16 cellular contexts compared by ENCODE assay signal in the genomic region with DNA sequence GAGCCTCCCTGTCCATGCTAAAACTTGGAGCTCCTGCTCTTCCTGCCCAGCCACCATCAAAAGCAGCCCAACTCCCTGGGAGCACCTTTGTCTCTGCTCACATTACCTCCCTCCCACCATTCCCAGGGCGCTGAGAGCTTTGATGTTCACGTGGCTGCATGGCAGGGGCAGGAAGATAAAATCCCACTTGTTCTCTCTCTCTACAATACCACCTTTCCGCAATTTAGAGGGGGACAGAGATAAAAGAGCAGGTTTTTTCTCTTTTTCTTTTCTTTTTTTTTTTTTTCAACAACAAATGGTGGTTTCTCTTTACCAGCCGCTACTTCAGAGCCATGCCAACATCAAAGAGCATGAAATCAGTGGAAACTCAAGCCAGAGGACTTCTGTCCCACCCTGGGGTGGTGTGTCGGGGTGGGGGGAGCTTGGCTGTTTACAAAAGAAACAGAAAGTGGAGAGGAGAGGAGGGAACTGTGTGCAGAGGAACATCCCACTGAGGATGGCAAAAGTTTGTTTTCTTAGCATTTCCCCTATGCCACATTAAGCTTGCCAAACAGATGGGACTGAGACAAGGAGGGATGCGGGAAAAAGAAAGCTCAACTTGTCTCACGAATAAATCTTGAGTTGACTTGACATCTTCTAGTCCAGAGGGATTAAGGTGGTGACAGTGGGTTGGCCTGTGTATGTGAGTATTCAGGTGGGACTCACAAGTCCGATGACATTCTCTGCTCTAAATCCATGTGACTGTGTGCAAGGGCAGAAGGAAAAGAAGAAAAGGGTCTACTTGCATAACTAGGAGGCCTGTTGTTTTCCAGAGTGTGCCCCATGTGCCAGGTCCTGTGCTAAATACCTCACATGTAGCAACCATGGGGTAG.
DNase-seq lines count a peak whose midpoint lies in the region; ATAC-seq and TF ChIP-seq lines count a peak whose summit lies in the region.
"Had no signal": no experiment of that assay in that cellular context is flagged by ENCODE, and none has a peak within 500 bp of the region (broad histone marks: within the 10 kb centered on the region; RNA-seq: fewer than 3 reads in every experiment).

No MANE protein-coding gene starts in this region.

- no peak overlapping the region for H3K27ac ChIP-seq in smooth muscle cell (ENCODE audit: low read depth)
- no peak overlapping the region for H3K27ac ChIP-seq in CD4-positive, alpha-beta memory T cell (ENCODE audit: low read depth, low read length)

- H3K9me3 Mint-ChIP-seq in activated naive CD4-positive, alpha-beta T cell treated with anti-CD3 and anti-CD28 coated beads, Interleukin-2, amount 10 ng/mL, durations not matched to agents 7 days and 5 days: no peaks in the 10 kb centered on the region
- H3K9me3 Mint-ChIP-seq in activated CD8-positive, alpha-beta T cell treated with anti-CD3 and anti-CD28 coated beads for 36 hours: peaks cover 3% of the 10 kb centered on the region
- H3K9me3 Mint-ChIP-seq in CD4-positive, alpha-beta memory T cell: peaks cover 0 to 8% (median 1%) of the 10 kb centered on the region in 8 donors
- H3K9me3 Mint-ChIP-seq: stimulated activated naive CD8-positive, alpha-beta T cell treated with anti-CD3 and anti-CD28 coated beads, Interleukin-15, Interleukin-2, amounts not matched to agents 100 ng/mL and 50 ng/mL, for 24 hours had no signal

- ATAC-seq in activated CD8-positive, alpha-beta T cell treated with anti-CD3 and anti-CD28 coated beads for 36 hours: no peak

- H3K4me3 ChIP-seq in smooth muscle cell (no peak overlapping the region), BE2C (ENCODE audit: low read depth, low read length) (no peak overlapping the region)
- H3K4me3 ChIP-seq in CD4-positive, alpha-beta memory T cell (ENCODE audit: low read length in 2 of 2): no peak overlapping the region
- H3K4me3 ChIP-seq: lung, skin epidermis had no signal

- CTCF ChIA-PET in activated naive CD4-positive, alpha-beta T cell treated with anti-CD3 and anti-CD28 coated beads, Interleukin-2, amount 10 ng/mL, durations not matched to agents 7 days and 5 days (lab: Charles Lee): no interaction called here
- CTCF ChIA-PET in activated CD8-positive, alpha-beta T cell treated with anti-CD3 and anti-CD28 coated beads for 36 hours (lab: Charles Lee): interaction anchor here (1.4 kb wide), 1 partner anchor 124 kb away, joined by 5 read pairs; no protein-coding TSS in a partner anchor
- CTCF ChIA-PET in CD4-positive, alpha-beta memory T cell (lab: Charles Lee; ENCODE audit: partially characterized antibody): no interaction called here

- H3K4me1 ChIP-seq in smooth muscle cell (ENCODE audit: low read depth) (peaks cover 17% of the 10 kb centered on the region), BE2C (no peaks in the 10 kb centered on the region)
- no peaks in the 10 kb centered on the region for H3K4me1 ChIP-seq in CD4-positive, alpha-beta memory T cell (ENCODE audit: insufficient read depth, low read length)

- no peaks in the 10 kb centered on the region for H3F3A ChIP-seq in smooth muscle cell (ENCODE audit: low read depth)

- no peak overlapping the region for H3K27ac Mint-ChIP-seq in activated naive CD4-positive, alpha-beta T cell treated with anti-CD3 and anti-CD28 coated beads, Interleukin-2, amount 10 ng/mL, durations not matched to agents 7 days and 5 days
- peak overlapping the region; percentile 9 for H3K27ac Mint-ChIP-seq in activated CD8-positive, alpha-beta T cell treated with anti-CD3 and anti-CD28 coated beads for 36 hours
- no peak overlapping the region for H3K27ac Mint-ChIP-seq in CD4-positive, alpha-beta memory T cell
- H3K27ac Mint-ChIP-seq: activated T-cell treated with anti-CD3 and anti-CD28 coated beads, Interleukin-2, amount 50 U/mL, for 24 hours; stimulated activated naive CD8-positive, alpha-beta T cell treated with anti-CD3 and anti-CD28 coated beads, Interleukin-15, Interleukin-2, amounts not matched to agents 100 ng/mL and 50 ng/mL, for 24 hours had no signal

- peaks cover 4% of the 10 kb centered on the region for H3K27me3 Mint-ChIP-seq in activated naive CD4-positive, alpha-beta T cell treated with anti-CD3 and anti-CD28 coated beads, Interleukin-2, amount 10 ng/mL, durations not matched to agents 7 days and 5 days
- no peaks in the 10 kb centered on the region for H3K27me3 Mint-ChIP-seq in activated CD8-positive, alpha-beta T cell treated with anti-CD3 and anti-CD28 coated beads for 36 hours
- H3K27me3 Mint-ChIP-seq in CD4-positive, alpha-beta memory T cell: peaks cover 1 to 2% of the 10 kb centered on the region in 2 donors
- H3K27me3 Mint-ChIP-seq: activated T-cell treated with anti-CD3 and anti-CD28 coated beads, Interleukin-2, amount 50 U/mL, for 24 hours; stimulated activated naive CD8-positive, alpha-beta T cell treated with anti-CD3 and anti-CD28 coated beads, Interleukin-15, Interleukin-2, amounts not matched to agents 100 ng/mL and 50 ng/mL, for 24 hours had no signal

- no peaks in the 10 kb centered on the region for H3K27me3 ChIP-seq in smooth muscle cell (ENCODE audit: low read depth)
- no peaks in the 10 kb centered on the region for H3K27me3 ChIP-seq in BE2C
- no peaks in the 10 kb centered on the region for H3K27me3 ChIP-seq in CD4-positive, alpha-beta memory T cell (ENCODE audit: insufficient read depth, low read length)

- POLR2A ChIA-PET in activated CD8-positive, alpha-beta T cell treated with anti-CD3 and anti-CD28 coated beads for 36 hours (lab: Charles Lee): interaction anchor here (0.7 kb wide), 1 partner anchor 1741 kb away, joined by 3 read pairs; no protein-coding TSS in a partner anchor
- POLR2A ChIA-PET in CD4-positive, alpha-beta memory T cell (lab: Charles Lee; ENCODE audit: partially characterized antibody): no interaction called here

- intact Hi-C loops in activated CD8-positive, alpha-beta T cell treated with anti-CD3 and anti-CD28 coated beads for 36 hours (cut with micrococcal nuclease): no loop called here
- intact Hi-C loops in CD4-positive, alpha-beta memory T cell (cut with micrococcal nuclease): no loop called here

- H3K36me3 Mint-ChIP-seq in activated naive CD4-positive, alpha-beta T cell treated with anti-CD3 and anti-CD28 coated beads, Interleukin-2, amount 10 ng/mL, durations not matched to agents 7 days and 5 days: no peaks in the 10 kb centered on the region
- H3K36me3 Mint-ChIP-seq in activated CD8-positive, alpha-beta T cell treated with anti-CD3 and anti-CD28 coated beads for 36 hours (ENCODE audit: low read depth): no peaks in the 10 kb centered on the region
- H3K36me3 Mint-ChIP-seq in CD4-positive, alpha-beta memory T cell: no peaks in the 10 kb centered on the region

- peak overlapping the region; percentile 2 for H3K4me3 Mint-ChIP-seq in activated naive CD4-positive, alpha-beta T cell treated with anti-CD3 and anti-CD28 coated beads, Interleukin-2, amount 10 ng/mL, durations not matched to agents 7 days and 5 days
- no peak overlapping the region for H3K4me3 Mint-ChIP-seq in activated CD8-positive, alpha-beta T cell treated with anti-CD3 and anti-CD28 coated beads for 36 hours
- H3K4me3 Mint-ChIP-seq in CD4-positive, alpha-beta memory T cell: no peak overlapping the region
- H3K4me3 Mint-ChIP-seq: activated T-cell treated with anti-CD3 and anti-CD28 coated beads, Interleukin-2, amount 50 U/mL, for 24 hours; stimulated activated naive CD8-positive, alpha-beta T cell treated with anti-CD3 and anti-CD28 coated beads, Interleukin-15, Interleukin-2, amounts not matched to agents 100 ng/mL and 50 ng/mL, for 24 hours had no signal

- WGBS in smooth muscle cell (ENCODE audit: low lambda C conversion rate): 75% methylated on average over 8 of the region's 8 CpGs

- peak; percentile 43 for DNase-seq in activated naive CD4-positive, alpha-beta T cell treated with anti-CD3 and anti-CD28 coated beads, Interleukin-2, amount 10 ng/mL, durations not matched to agents 7 days and 5 days
- no peak for DNase-seq in activated naive CD4-positive, alpha-beta T cell treated with anti-CD3 and anti-CD28 coated beads, Interleukin-2, amount 50 U/mL, for 16 hours
- DNase-seq in activated CD8-positive, alpha-beta T cell treated with anti-CD3 and anti-CD28 coated beads for 36 hours: no peak
- peak; percentile 25 for DNase-seq in fibroblast of peridontal ligament (ENCODE audit: extremely low read depth)
- DNase-seq in smooth muscle cell (lab: John Stamatoyannopoulos, UW; ENCODE audit: unreplicated experiment): no peak
- DNase-seq in NCI-H1436 treated with DMSO at 0.1 percent for 48 hours (lab: John Stamatoyannopoulos, UW): no peak
- no peak for DNase-seq in BE2C
- no peak for DNase-seq in CD4-positive, alpha-beta memory T cell
- DNase-seq: ACHN; activated T-cell treated with anti-CD3 and anti-CD28 coated beads, Interleukin-2, amount 50 U/mL, for 24 hours; KG1; NCI-H1694 treated with DMSO at 0.1 percent for 48 hours; SW 1271 had no signal

- no peak overlapping the region for H3K9ac ChIP-seq in smooth muscle cell (ENCODE audit: low read depth)

- no peaks in the 10 kb centered on the region for H4K20me1 ChIP-seq in smooth muscle cell (ENCODE audit: low read depth)

- peak overlapping the region; percentile 36 for H2AFZ ChIP-seq in smooth muscle cell (ENCODE audit: low read depth)

- no peak for TF ChIP-seq CTCF in activated CD8-positive, alpha-beta T cell treated with anti-CD3 and anti-CD28 coated beads for 36 hours (IDR thresholded peaks at IDR 0.05)
- TF ChIP-seq CTCF in smooth muscle cell (IDR thresholded peaks at IDR 0.05; ENCODE audit: borderline replicate concordance, insufficient read depth, poor library complexity, severe bottlenecking) (no peak), BE2C (IDR thresholded peaks at IDR 0.05; ENCODE audit: low read depth, low read length) (no peak)

- no peak overlapping the region for H3K4me2 ChIP-seq in smooth muscle cell

- H3K4me1 Mint-ChIP-seq in activated naive CD4-positive, alpha-beta T cell treated with anti-CD3 and anti-CD28 coated beads, Interleukin-2, amount 10 ng/mL, durations not matched to agents 7 days and 5 days: peaks cover 12% of the 10 kb centered on the region
- peaks cover 7% of the 10 kb centered on the region for H3K4me1 Mint-ChIP-seq in activated CD8-positive, alpha-beta T cell treated with anti-CD3 and anti-CD28 coated beads for 36 hours (ENCODE audit: low read depth)
- peaks cover 0 to 6% (median under 1%) of the 10 kb centered on the region in 4 donors for H3K4me1 Mint-ChIP-seq in CD4-positive, alpha-beta memory T cell

- no peaks in the 10 kb centered on the region for H3K79me2 ChIP-seq in smooth muscle cell (ENCODE audit: low read depth)

- H3K9me3 ChIP-seq in smooth muscle cell (replicated peaks; ENCODE audit: low read depth) (no peaks in the 10 kb centered on the region), BE2C (no peaks in the 10 kb centered on the region)
- no peaks in the 10 kb centered on the region for H3K9me3 ChIP-seq in CD4-positive, alpha-beta memory T cell (ENCODE audit: control insufficient read depth in 1 of 2, low read length in 2 of 2)

- H3K36me3 ChIP-seq in smooth muscle cell (ENCODE audit: low read depth) (no peaks in the 10 kb centered on the region), BE2C (no peaks in the 10 kb centered on the region)
- H3K36me3 ChIP-seq in CD4-positive, alpha-beta memory T cell (ENCODE audit: insufficient read depth, low read length): no peaks in the 10 kb centered on the region

Comparison
In these comparisons a context has a peak if more than half of its experiments do, and no peak if none do; other contexts are left out.
1. DNase-seq: peak in activated naive CD4-positive, alpha-beta T cell treated with anti-CD3 and anti-CD28 coated beads, Interleukin-2, amount 10 ng/mL, durations not matched to agents 7 days and 5 days (single experiment) and fibroblast of peridontal ligament (single experiment); none in activated naive CD4-positive, alpha-beta T cell treated with anti-CD3 and anti-CD28 coated beads, Interleukin-2, amount 50 U/mL, for 16 hours (single experiment), activated CD8-positive, alpha-beta T cell treated with anti-CD3 and anti-CD28 coated beads for 36 hours (single experiment), smooth muscle cell (single experiment), NCI-H1436 treated with DMSO at 0.1 percent for 48 hours (single experiment), BE2C (single experiment) and CD4-positive, alpha-beta memory T cell (0 of 5).